ENCODE assay signal across 16 cellular contexts in genomic region chr7:110623436-110623835, GRCh38.
DNase-seq lines count a peak whose midpoint lies in the region; ATAC-seq and TF ChIP-seq lines count a peak whose summit lies in the region.
"Had no signal": no experiment of that assay in that cellular context is flagged by ENCODE, and none has a peak within 500 bp of the region (broad histone marks: within the 10 kb centered on the region; RNA-seq: fewer than 3 reads in every experiment).

No MANE protein-coding gene starts in this region.

- no peak overlapping the region for H3K18ac ChIP-seq in mesendoderm (ENCODE audit: low read length)

- H3K4ac ChIP-seq in mesendoderm (ENCODE audit: low read depth, low read length): no peak overlapping the region

- H3K4me3 Mint-ChIP-seq in MCF 10A (ENCODE audit: unreplicated experiment) (no peak overlapping the region), nephron progenitor cell (no peak overlapping the region)
- H3K4me3 Mint-ChIP-seq: CD4-positive, alpha-beta T cell had no signal

- DNase-seq in MCF 10A (ENCODE audit: unreplicated experiment) (peak; percentile 8), breast epithelium (ENCODE audit: low spot score in 2 of 2) (no peak), NCI-H526 (lab: John Stamatoyannopoulos, UW) (peak; percentile 79 to 80), caudate nucleus (lab: John Stamatoyannopoulos, UW) (peak in 16 of 61 donors; percentile 2 to 86 (median 16)), mesendoderm (peak; percentile 16), nephron progenitor cell (no peak)
- DNase-seq: ACHN; Caco-2; CD4-positive, alpha-beta T cell; DMS79 treated with DMSO at 0.1 percent for 48 hours; GF-D8; GM23248 had no signal

- no peaks in the 10 kb centered on the region for H3K79me2 ChIP-seq in mesendoderm (ENCODE audit: control insufficient read depth, insufficient read depth, low read length)

- ATAC-seq in GM19467 (IDR thresholded peaks at IDR 0.05; ENCODE audit: unreplicated experiment) (no peak), GM21423 (IDR thresholded peaks at IDR 0.05; ENCODE audit: unreplicated experiment) (no peak)

- H3K27me3 Mint-ChIP-seq in MCF 10A (ENCODE audit: insufficient read depth, unreplicated experiment) (no peaks in the 10 kb centered on the region), nephron progenitor cell (ENCODE audit: low read depth, poor library complexity) (no peaks in the 10 kb centered on the region)
- H3K27me3 Mint-ChIP-seq: CD4-positive, alpha-beta T cell had no signal

- no peaks in the 10 kb centered on the region for H3K27me3 ChIP-seq in breast epithelium
- H3K27me3 ChIP-seq in mesendoderm (ENCODE audit: insufficient read depth, low read length, poor library complexity): no peaks in the 10 kb centered on the region

- H3K79me1 ChIP-seq in mesendoderm (ENCODE audit: low read length): no peaks in the 10 kb centered on the region

- H3K36me3 Mint-ChIP-seq in MCF 10A (ENCODE audit: insufficient read depth, unreplicated experiment) (no peaks in the 10 kb centered on the region), nephron progenitor cell (ENCODE audit: low read depth) (no peaks in the 10 kb centered on the region)

- no peaks in the 10 kb centered on the region for H3K9me3 ChIP-seq in breast epithelium
- H3K9me3 ChIP-seq: Caco-2, HAP-1 had no signal

- H3K4me2 ChIP-seq in mesendoderm (ENCODE audit: low read length): no peak overlapping the region

- CTCF ChIA-PET in MCF 10A (lab: Yijun Ruan, JAX): no interaction called here

- no peak overlapping the region for H3K27ac Mint-ChIP-seq in MCF 10A (ENCODE audit: low read depth, unreplicated experiment)
- no peak overlapping the region for H3K27ac Mint-ChIP-seq in nephron progenitor cell
- H3K27ac Mint-ChIP-seq: CD4-positive, alpha-beta T cell had no signal

- H3K23ac ChIP-seq in mesendoderm (ENCODE audit: low read length): no peak overlapping the region

- H4K8ac ChIP-seq in mesendoderm (ENCODE audit: low read depth, low read length): no peak overlapping the region

- TF ChIP-seq POLR2A in breast epithelium (IDR thresholded peaks at IDR 0.05): no peak

- H3K9me3 Mint-ChIP-seq in MCF 10A (ENCODE audit: unreplicated experiment) (no peaks in the 10 kb centered on the region), nephron progenitor cell (no peaks in the 10 kb centered on the region)
- H3K9me3 Mint-ChIP-seq: CD4-positive, alpha-beta T cell had no signal

- WGBS in mesendoderm (ENCODE audit: extremely low coverage, insufficient coverage, low lambda C conversion rate): no CpG with 5 or more reads among the region's 3 CpGs

- no peak overlapping the region for H2BK15ac ChIP-seq in mesendoderm (replicated peaks; ENCODE audit: low read depth)

- no peak overlapping the region for H2BK120ac ChIP-seq in mesendoderm (ENCODE audit: low read depth, low read length)

- H3K4me1 Mint-ChIP-seq in MCF 10A (ENCODE audit: insufficient read depth, unreplicated experiment) (no peaks in the 10 kb centered on the region), nephron progenitor cell (peaks cover 15% of the 10 kb centered on the region)

- H3K36me3 ChIP-seq in breast epithelium (no peaks in the 10 kb centered on the region), mesendoderm (ENCODE audit: control insufficient read depth, insufficient read depth, low read length) (no peaks in the 10 kb centered on the region)
- H3K36me3 ChIP-seq: HAP-1 had no signal

- no peak overlapping the region for H2AK5ac ChIP-seq in mesendoderm (ENCODE audit: low read length)

- no peak overlapping the region for H3K27ac ChIP-seq in breast epithelium
- peak overlapping the region; percentile 42 for H3K27ac ChIP-seq in caudate nucleus (ENCODE audit: low read depth, low read length)
- H3K27ac ChIP-seq in mesendoderm (ENCODE audit: low read depth, low read length): no peak overlapping the region
- H3K27ac ChIP-seq: C4-2B, GM23248 had no signal

- BruUV-seq in MCF 10A (replicated peaks; lab: Mats Ljungman, UMichigan): no TSS peak

- H3K4me3 ChIP-seq in breast epithelium (no peak overlapping the region), mesendoderm (ENCODE audit: low read length) (no peak overlapping the region)
- H3K4me3 ChIP-seq: GM23248, HAP-1 had no signal

- TF ChIP-seq CTCF in MCF 10A (IDR thresholded peaks at IDR 0.05; ENCODE audit: unreplicated experiment) (no peak), breast epithelium (IDR thresholded peaks at IDR 0.05) (no peak), nephron progenitor cell (IDR thresholded peaks at IDR 0.05) (no peak)

- H4K5ac ChIP-seq in mesendoderm (ENCODE audit: low read length): no peak overlapping the region

- H3K4me1 ChIP-seq in breast epithelium (no peaks in the 10 kb centered on the region), mesendoderm (ENCODE audit: control insufficient read depth, low read depth, low read length) (no peaks in the 10 kb centered on the region)
- H3K4me1 ChIP-seq: Caco-2, HAP-1 had no signal

- no peak overlapping the region for H3K9ac ChIP-seq in mesendoderm (ENCODE audit: low read length)
- H3K9ac ChIP-seq: GM23248 had no signal

- H3K56ac ChIP-seq in mesendoderm (ENCODE audit: low read length): no peak overlapping the region

- intact Hi-C loops in MCF 10A (cut with micrococcal nuclease) (no loop called here), breast epithelium (cut with DNase I; ENCODE audit: low total_unique reads) (no loop called here)

- no peak overlapping the region for H2BK5ac ChIP-seq in mesendoderm (ENCODE audit: low read length)

- POLR2A ChIA-PET in MCF 10A (lab: Yijun Ruan, JAX): interaction anchor here (0.6 to 0.7 kb wide), 2 partner anchors 13 to 49 kb away, joined by 3 to 5 read pairs; no protein-coding TSS in a partner anchor

Comparison
In these comparisons a context has a peak if more than half of its experiments do, and no peak if none do; other contexts are left out.
1. DNase-seq: peak in MCF 10A (single experiment), NCI-H526 (2 of 2) and mesendoderm (single experiment); none in breast epithelium (0 of 2) and nephron progenitor cell (single experiment).